In the genomic region with DNA sequence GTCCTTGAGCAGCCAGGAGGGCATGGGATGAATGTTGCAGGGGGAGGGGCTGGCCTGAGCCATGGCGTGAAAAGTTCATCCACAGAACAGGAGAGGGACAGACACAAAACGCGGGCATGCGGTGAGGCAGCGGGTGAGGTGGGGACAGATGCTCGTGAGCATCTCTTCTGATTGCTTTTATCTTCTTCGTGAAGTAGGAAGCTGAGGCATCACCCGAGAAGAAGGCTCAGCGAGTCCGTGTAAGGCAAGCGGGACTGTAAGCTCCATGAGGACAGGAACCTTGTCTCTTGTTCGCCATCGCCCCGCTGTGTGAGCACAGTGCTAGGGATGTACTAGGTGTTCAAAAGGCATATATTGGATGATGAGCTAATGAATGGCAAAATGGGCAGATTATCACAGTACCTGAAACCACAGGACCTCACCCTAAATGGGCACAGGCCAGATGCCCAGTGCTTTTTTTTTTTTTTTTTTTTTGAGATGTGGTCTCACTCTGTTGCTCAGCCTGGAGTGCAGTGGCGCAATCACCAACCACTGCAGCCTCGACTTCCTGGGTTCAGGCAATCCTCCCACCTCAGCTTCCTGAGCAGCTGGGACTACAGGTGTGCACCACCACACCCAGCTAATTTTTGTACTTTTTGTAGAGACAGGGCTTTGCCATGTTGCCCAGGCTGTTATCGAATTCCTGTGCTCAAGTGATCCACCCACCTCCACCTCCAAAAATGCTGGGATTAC, we compare ENCODE assay signal across 26 cellular contexts. TPM values are rescaled to one million over a fixed set of nuclear protein-coding genes. Genes with fewer than 3 reads are reported as not detected.
DNase-seq lines count a peak whose midpoint lies in the region; ATAC-seq and TF ChIP-seq lines count a peak whose summit lies in the region.
"Had no signal": no experiment of that assay in that cellular context is flagged by ENCODE, and none has a peak within 500 bp of the region (broad histone marks: within the 10 kb centered on the region; RNA-seq: fewer than 3 reads in every experiment).

No MANE protein-coding gene starts in this region.

- DNase-seq in DND-41 (peak; percentile 71), spleen (peak; percentile 64), SIG-M5 treated with dmso at 0.1 percent for 504 hours (lab: John Stamatoyannopoulos, UW; ENCODE audit: unreplicated experiment) (no peak), A673 (ENCODE audit: low spot score) (no peak), NCI-H2081 treated with DMSO at 0.1 percent for 48 hours (lab: John Stamatoyannopoulos, UW) (no peak)
- DNase-seq in activated CD4-positive, alpha-beta memory T cell treated with anti-CD3 and anti-CD28 coated beads, Interleukin-2, amount 10 ng/mL, durations not matched to agents 7 days and 5 days: peak; percentile 32
- DNase-seq: ACHN, Caco-2, DMS153, EL, H7, IMR-90, NCI-H1048, NCI-H1436, NCI-H1930, NCI-H345, NCI-H526, PC-9, SJCRH30 had no signal

- no TSS peak for BruUV-seq in A673 (replicated peaks; lab: Mats Ljungman, UMichigan)

- POLR2A ChIA-PET in activated CD4-positive, alpha-beta memory T cell treated with anti-CD3 and anti-CD28 coated beads, Interleukin-2, amount 10 ng/mL, durations not matched to agents 7 days and 5 days (lab: Charles Lee): interaction anchor here (7.4 kb wide), 1 partner anchor 166 kb away, joined by 85 read pairs; a partner anchor contains a TSS
- POLR2A ChIA-PET in A673 (lab: Charles Lee; ENCODE audit: low non-redundant PET): no interaction called here

- H3K36me3 Mint-ChIP-seq in activated CD4-positive, alpha-beta memory T cell treated with anti-CD3 and anti-CD28 coated beads, Interleukin-2, amount 10 ng/mL, durations not matched to agents 7 days and 5 days (ENCODE audit: low read depth): peaks cover 36% of the 10 kb centered on the region

- H3K79me2 ChIP-seq in DND-41 (ENCODE audit: insufficient read depth, low read length) (no peaks in the 10 kb centered on the region), Loucy (ENCODE audit: insufficient read depth, low read length) (0 out of 2 replicates have a peak, but pooled peaks cover 2% of the 10 kb centered on the region)

- H3K9me2 ChIP-seq in Loucy (replicated peaks; ENCODE audit: low read depth, low read length): no peaks in the 10 kb centered on the region

- no peak for ATAC-seq in DND-41 (ENCODE audit: insufficient read depth, low read depth)

- H3K4me3 Mint-ChIP-seq in activated CD4-positive, alpha-beta memory T cell treated with anti-CD3 and anti-CD28 coated beads, Interleukin-2, amount 10 ng/mL, durations not matched to agents 7 days and 5 days: no peak overlapping the region
- H3K4me3 Mint-ChIP-seq: CD4-positive, alpha-beta T cell had no signal

- TF ChIP-seq CTCF in DND-41 (IDR thresholded peaks at IDR 0.05; ENCODE audit: borderline replicate concordance, extremely low read depth, low read length, poor library complexity, severe bottlenecking) (no peak), Loucy (conservative IDR thresholded peaks at IDR 0.05; ENCODE audit: low read length) (no peak), spleen (IDR thresholded peaks at IDR 0.05 in 8 of 11, conservative IDR thresholded peaks at IDR 0.05 in 3 of 11) (no peak), A673 (conservative IDR thresholded peaks at IDR 0.05; ENCODE audit: low read depth, low read length) (no peak)

- peaks cover 17% of the 10 kb centered on the region for H3K9me3 Mint-ChIP-seq in activated CD4-positive, alpha-beta memory T cell treated with anti-CD3 and anti-CD28 coated beads, Interleukin-2, amount 10 ng/mL, durations not matched to agents 7 days and 5 days
- H3K9me3 Mint-ChIP-seq: CD4-positive, alpha-beta T cell had no signal

- H3K4me3 ChIP-seq in DND-41 (ENCODE audit: low read depth in 1 of 2, low read length in 2 of 2): peak overlapping the region in 1 of 2 experiments; percentile 18; a peak in 2 of 4 replicates
- no peak overlapping the region for H3K4me3 ChIP-seq in Loucy (ENCODE audit: low read length, poor library complexity, severe bottlenecking)
- no peak overlapping the region for H3K4me3 ChIP-seq in spleen
- H3K4me3 ChIP-seq in A673 (ENCODE audit: low read depth, low read length, poor library complexity, severe bottlenecking): no peak overlapping the region
- H3K4me3 ChIP-seq: PC-9, SJCRH30 had no signal

- peak overlapping the region; percentile 96 for H3K27ac ChIP-seq in DND-41 (ENCODE audit: low read length)
- no peak overlapping the region for H3K27ac ChIP-seq in spleen
- no peak overlapping the region for H3K27ac ChIP-seq in A673 (ENCODE audit: low read depth, low read length, poor library complexity, severe bottlenecking)
- H3K27ac ChIP-seq: HL-60, PC-9, RWPE1, SJCRH30 had no signal

- H3K27me3 ChIP-seq in DND-41 (ENCODE audit: insufficient read depth, low read length, poor library complexity) (no peaks in the 10 kb centered on the region), Loucy (ENCODE audit: insufficient read depth, low read length, poor library complexity, severe bottlenecking) (no peaks in the 10 kb centered on the region), spleen (replicated peaks in 1 of 7) (peaks cover 0 to 34% (median 0%) of the 10 kb centered on the region in 7 donors), A673 (replicated peaks; ENCODE audit: insufficient read depth, low read depth, low read length, poor library complexity) (no peaks in the 10 kb centered on the region)
- H3K27me3 ChIP-seq: SJCRH30 had no signal

- WGBS in spleen, 5 donors: 87 to 91% (median 89%) methylated on average over 17 of the region's 17 CpGs

- intact Hi-C loops in spleen (cut with DNase I; ENCODE audit: low total_unique reads) (no loop called here), A673 (cut with micrococcal nuclease; ENCODE audit: unreplicated experiment) (no loop called here)

- CTCF ChIA-PET in activated CD4-positive, alpha-beta memory T cell treated with anti-CD3 and anti-CD28 coated beads, Interleukin-2, amount 10 ng/mL, durations not matched to agents 7 days and 5 days (lab: Charles Lee): interaction anchor here (4.6 kb wide), 1 partner anchor 11 kb away, joined by 41 read pairs; no protein-coding TSS in a partner anchor
- CTCF ChIA-PET in A673 (lab: Charles Lee): no interaction called here

- TF ChIP-seq POLR2A in spleen (IDR thresholded peaks at IDR 0.05): no peak

- peak overlapping the region; percentile 93 for H3K27ac Mint-ChIP-seq in activated CD4-positive, alpha-beta memory T cell treated with anti-CD3 and anti-CD28 coated beads, Interleukin-2, amount 10 ng/mL, durations not matched to agents 7 days and 5 days
- H3K27ac Mint-ChIP-seq: CD4-positive, alpha-beta T cell had no signal

- peaks cover 86% of the 10 kb centered on the region for H3K4me1 ChIP-seq in DND-41 (ENCODE audit: insufficient read depth, low read length)
- H3K4me1 ChIP-seq in Loucy (ENCODE audit: insufficient read depth, low read length, poor library complexity, severe bottlenecking): peaks cover 77% of the 10 kb centered on the region
- peaks cover 25 to 59% (median 43%) of the 10 kb centered on the region in 6 donors for H3K4me1 ChIP-seq in spleen
- peaks cover 25% of the 10 kb centered on the region for H3K4me1 ChIP-seq in A673 (ENCODE audit: insufficient read depth, low read length, poor library complexity, severe bottlenecking)
- H3K4me1 ChIP-seq: SJCRH30 had no signal

- H3K27me3 Mint-ChIP-seq in activated CD4-positive, alpha-beta memory T cell treated with anti-CD3 and anti-CD28 coated beads, Interleukin-2, amount 10 ng/mL, durations not matched to agents 7 days and 5 days: no peaks in the 10 kb centered on the region
- H3K27me3 Mint-ChIP-seq: CD4-positive, alpha-beta T cell had no signal

- H3K9ac ChIP-seq in DND-41 (ENCODE audit: low read depth, low read length) (no peak overlapping the region; the same call in 1 of the 2 replicates), Loucy (ENCODE audit: low read depth, low read length, poor library complexity, severe bottlenecking) (no peak overlapping the region)

- H2AFZ ChIP-seq in DND-41 (ENCODE audit: low read depth, low read length): no peak overlapping the region
- H2AFZ ChIP-seq in Loucy (ENCODE audit: low read length): no peak overlapping the region
- H2AFZ ChIP-seq: PC-9 had no signal

- H3K36me3 ChIP-seq in DND-41 (ENCODE audit: insufficient read depth, low read length): no peaks in the 10 kb centered on the region
- H3K36me3 ChIP-seq in Loucy (ENCODE audit: insufficient read depth, low read length): no peaks in the 10 kb centered on the region
- H3K36me3 ChIP-seq in spleen: no peaks in the 10 kb centered on the region
- H3K36me3 ChIP-seq in A673 (ENCODE audit: insufficient read depth, low read length, poor library complexity, severe bottlenecking): no peaks in the 10 kb centered on the region
- H3K36me3 ChIP-seq: SJCRH30 had no signal

- peaks cover 69% of the 10 kb centered on the region for H3K4me1 Mint-ChIP-seq in activated CD4-positive, alpha-beta memory T cell treated with anti-CD3 and anti-CD28 coated beads, Interleukin-2, amount 10 ng/mL, durations not matched to agents 7 days and 5 days

- H4K20me1 ChIP-seq in DND-41 (ENCODE audit: insufficient read depth, low read length) (no peaks in the 10 kb centered on the region), Loucy (ENCODE audit: insufficient read depth, low read length, poor library complexity, severe bottlenecking) (no peaks in the 10 kb centered on the region)

- peaks cover 22% of the 10 kb centered on the region for H3K9me3 ChIP-seq in DND-41 (ENCODE audit: insufficient read depth, low read length, severe bottlenecking)
- no peaks in the 10 kb centered on the region for H3K9me3 ChIP-seq in Loucy (ENCODE audit: insufficient read depth, low read depth, low read length)
- H3K9me3 ChIP-seq in spleen: no peaks in the 10 kb centered on the region
- H3K9me3 ChIP-seq in A673 (ENCODE audit: low read depth, low read length, poor library complexity, severe bottlenecking): no peaks in the 10 kb centered on the region
- H3K9me3 ChIP-seq: Caco-2, SJCRH30 had no signal

- H3F3A ChIP-seq in Loucy (ENCODE audit: low read depth): peaks cover 15% of the 10 kb centered on the region

- H3K4me2 ChIP-seq in DND-41 (ENCODE audit: insufficient read depth, low read length): no peak overlapping the region; the same call in 1 of the 2 replicates
- H3K4me2 ChIP-seq in Loucy (ENCODE audit: low read depth, low read length, poor library complexity, severe bottlenecking): peak overlapping the region; percentile 72
- H3K4me2 ChIP-seq: PC-9 had no signal

RNA-seq across cellular contexts. Expression of a gene that starts 46.8 kb away (rescaled TPM):
- not detected for total RNA-seq in activated CD4-positive, alpha-beta memory T cell treated with anti-CD3 and anti-CD28 coated beads, Interleukin-2, amount 10 ng/mL, durations not matched to agents 7 days and 5 days
- 1 to 10 TPM in 1 of 7 donors, under 1 TPM in 6; 0.26 to 4.4 (median 0.47) TPM for total RNA-seq in spleen
- polyA plus RNA-seq in spleen: 1 to 10 TPM; 1.0 to 1.7 (median 1.2) TPM
- not detected in 2 replicates for total RNA-seq in A673 (2021)
- total RNA-seq: Caco-2; CD4-positive, alpha-beta T cell; HT1080; IMR-90; LHCN-M2; PC-9; SJCRH30; T-helper 1 cell treated with Interleukin-12 subunit alpha and Interleukin-12 subunit beta and Interleukin-4 antibody, amounts not matched to agents 30 ng/mL and 1 ng/mL, for 36 hours had no signal

Comparison
In these comparisons a context has a peak if more than half of its experiments do, and no peak if none do; other contexts are left out.
1. DNase-seq: peak in DND-41 (single experiment), activated CD4-positive, alpha-beta memory T cell treated with anti-CD3 and anti-CD28 coated beads, Interleukin-2, amount 10 ng/mL, durations not matched to agents 7 days and 5 days (single experiment) and spleen (single experiment); none in SIG-M5 treated with dmso at 0.1 percent for 504 hours (single experiment), A673 (single experiment) and NCI-H2081 treated with DMSO at 0.1 percent for 48 hours (single experiment).